ENCODE assay signal across 9 cellular contexts in the genomic region with DNA sequence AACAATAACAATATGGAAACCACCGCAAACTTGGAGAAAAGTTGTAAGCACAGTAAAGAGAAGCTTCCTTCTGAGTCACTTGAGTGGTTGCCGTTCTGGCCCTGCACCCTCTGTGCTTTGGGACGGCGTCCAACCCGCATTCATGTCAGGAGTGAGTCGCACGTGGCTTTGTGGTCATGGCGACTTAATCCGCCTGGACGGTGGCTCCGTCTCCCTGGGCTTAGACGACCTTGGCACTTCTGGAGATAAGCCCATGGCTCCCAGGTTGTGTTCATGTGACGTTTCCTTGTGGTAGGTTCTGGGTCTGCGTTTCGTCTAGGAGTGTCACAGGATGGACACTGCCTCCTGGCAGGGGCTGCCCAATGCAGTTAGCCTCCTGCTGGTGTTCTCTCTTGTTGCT. TPM values are rescaled to one million over a fixed set of nuclear protein-coding genes. Genes with fewer than 3 reads are reported as not detected.
A peak's percentile ranks its signal among the peaks of the same experiment; 100 is the strongest.
DNase-seq lines count a peak whose midpoint lies in the region; ATAC-seq and TF ChIP-seq lines count a peak whose summit lies in the region.
"Had no signal": no experiment of that assay in that cellular context is flagged by ENCODE, and none has a peak within 500 bp of the region (broad histone marks: within the 10 kb centered on the region; RNA-seq: fewer than 3 reads in every experiment).

No MANE protein-coding gene starts in this region.

- H3K9me3 ChIP-seq in mammary epithelial cell (replicated peaks; ENCODE audit: insufficient read depth, low read length), result no peaks in the 10 kb centered on the region
- no peaks in the 10 kb centered on the region for H3K9me3 ChIP-seq in naive thymus-derived CD4-positive, alpha-beta T cell (ENCODE audit: control insufficient read depth in 2 of 3, low read length in 3 of 3)
- H3K9me3 ChIP-seq in lower lobe of right lung, result no peaks in the 10 kb centered on the region

- dilution Hi-C loops in mammary epithelial cell (cut with HindIII; ENCODE audit: low sequenced_read_pairs), result no loop called here

- H3K4me3 Mint-ChIP-seq in naive thymus-derived CD4-positive, alpha-beta T cell, result no peak overlapping the region
- no peak overlapping the region for H3K4me3 Mint-ChIP-seq in activated CD8-positive, alpha-beta T cell treated with anti-CD3 and anti-CD28 coated beads for 36 hours
- H3K4me3 Mint-ChIP-seq: endodermal cell had no signal

- H3K9ac ChIP-seq in mammary epithelial cell (ENCODE audit: insufficient read depth, low read length), result no peak overlapping the region

- H3K4me1 ChIP-seq in mammary epithelial cell (ENCODE audit: insufficient read depth, low read length), result peaks cover 7% of the 10 kb centered on the region
- no peaks in the 10 kb centered on the region for H3K4me1 ChIP-seq in naive thymus-derived CD4-positive, alpha-beta T cell (ENCODE audit: control insufficient read depth in 2 of 2, insufficient read depth in 2 of 2, low read length in 2 of 2)
- no peaks in the 10 kb centered on the region for H3K4me1 ChIP-seq in lower lobe of right lung

- peak overlapping the region in 1 of 9 donors; percentile 16 for H3K27ac Mint-ChIP-seq in naive thymus-derived CD4-positive, alpha-beta T cell
- no peak overlapping the region for H3K27ac Mint-ChIP-seq in activated CD8-positive, alpha-beta T cell treated with anti-CD3 and anti-CD28 coated beads for 36 hours

- ATAC-seq in naive thymus-derived CD4-positive, alpha-beta T cell, result peak; percentile 20
- ATAC-seq in lower lobe of right lung, result no peak
- ATAC-seq in activated CD8-positive, alpha-beta T cell treated with anti-CD3 and anti-CD28 coated beads for 36 hours, result no peak

- in situ Hi-C loops in mammary epithelial cell (cut with MboI; ENCODE audit: low sequenced_read_pairs in 2 of 2), result loop anchor here in 1 of 2 donors (25.0 kb wide), 2 partner anchors 452 to 1098 kb away; no protein-coding TSS in a partner anchor

- 37% methylated on average over 11 of the region's 15 CpGs for WGBS in mammary epithelial cell (ENCODE audit: low coverage, missing lambda C conversion rate)

- H4K20me1 ChIP-seq in mammary epithelial cell (ENCODE audit: insufficient read depth, low read length), result no peaks in the 10 kb centered on the region

- peak; percentile 81 for DNase-seq in ELR (ENCODE audit: low read depth)
- peak; percentile 33 for DNase-seq in NCI-H226
- peak; percentile 56 for DNase-seq in mammary epithelial cell
- DNase-seq in naive thymus-derived CD4-positive, alpha-beta T cell, result no peak
- no peak for DNase-seq in NCI-H2227 treated with DMSO at 0.1 percent for 48 hours (lab: John Stamatoyannopoulos, UW)
- no peak for DNase-seq in lower lobe of right lung
- no peak for DNase-seq in epidermal melanocyte (ENCODE audit: insufficient read length, low spot score)
- no peak for DNase-seq in activated CD8-positive, alpha-beta T cell treated with anti-CD3 and anti-CD28 coated beads for 36 hours

- peaks cover 0 to 9% (median 0%) of the 10 kb centered on the region in 7 donors for H3K4me1 Mint-ChIP-seq in naive thymus-derived CD4-positive, alpha-beta T cell
- no peaks in the 10 kb centered on the region for H3K4me1 Mint-ChIP-seq in activated CD8-positive, alpha-beta T cell treated with anti-CD3 and anti-CD28 coated beads for 36 hours (ENCODE audit: low read depth)

- H3K36me3 Mint-ChIP-seq in naive thymus-derived CD4-positive, alpha-beta T cell, result peaks cover 0 to 33% (median 9%) of the 10 kb centered on the region in 5 donors
- H3K36me3 Mint-ChIP-seq in activated CD8-positive, alpha-beta T cell treated with anti-CD3 and anti-CD28 coated beads for 36 hours (ENCODE audit: low read depth), result peaks cover 20% of the 10 kb centered on the region

- no peak overlapping the region for H2AFZ ChIP-seq in mammary epithelial cell (ENCODE audit: low read depth, low read length)

- CTCF ChIA-PET in mammary epithelial cell (lab: Charles Lee; ENCODE audit: low non-redundant PET), result interaction anchor here (0.6 kb wide), 1 partner anchor 12 kb away, joined by 4 read pairs; no protein-coding TSS in a partner anchor
- CTCF ChIA-PET in naive thymus-derived CD4-positive, alpha-beta T cell (lab: Charles Lee), result interaction anchor here (0.6 to 1.3 kb wide), 3 partner anchors 10 to 1137 kb away, joined by 3 read pairs; no protein-coding TSS in a partner anchor
- CTCF ChIA-PET in activated CD8-positive, alpha-beta T cell treated with anti-CD3 and anti-CD28 coated beads for 36 hours (lab: Charles Lee), result interaction anchor here (0.9 to 1.6 kb wide), 6 partner anchors 9 to 281 kb away, joined by 3 to 4 read pairs (median 3); a partner anchor contains a TSS

- no peaks in the 10 kb centered on the region for H3K27me3 ChIP-seq in mammary epithelial cell (ENCODE audit: insufficient read depth, low read length)
- H3K27me3 ChIP-seq in naive thymus-derived CD4-positive, alpha-beta T cell (ENCODE audit: control insufficient read depth in 2 of 2, insufficient read depth in 2 of 2, low read length in 2 of 2), result no peaks in the 10 kb centered on the region
- H3K27me3 ChIP-seq in lower lobe of right lung (ENCODE audit: low read depth), result no peaks in the 10 kb centered on the region

- no peak overlapping the region for H3K27ac ChIP-seq in mammary epithelial cell (ENCODE audit: insufficient read depth, low read depth, low read length)
- no peak overlapping the region for H3K27ac ChIP-seq in naive thymus-derived CD4-positive, alpha-beta T cell (ENCODE audit: low read depth, low read length)
- no peak overlapping the region for H3K27ac ChIP-seq in lower lobe of right lung

- H3K79me2 ChIP-seq in mammary epithelial cell (ENCODE audit: insufficient read depth, low read length), result no peaks in the 10 kb centered on the region

- H3K36me3 ChIP-seq in mammary epithelial cell (ENCODE audit: insufficient read depth, low read length), result no peaks in the 10 kb centered on the region
- peaks cover 0 to 37% (median 6%) of the 10 kb centered on the region in 3 experiments for H3K36me3 ChIP-seq in naive thymus-derived CD4-positive, alpha-beta T cell (ENCODE audit: control insufficient read depth in 2 of 3, insufficient read depth in 3 of 3, low read length in 3 of 3)
- peaks cover 43% of the 10 kb centered on the region for H3K36me3 ChIP-seq in lower lobe of right lung

- H3K27me3 Mint-ChIP-seq in naive thymus-derived CD4-positive, alpha-beta T cell, result no peaks in the 10 kb centered on the region
- H3K27me3 Mint-ChIP-seq in activated CD8-positive, alpha-beta T cell treated with anti-CD3 and anti-CD28 coated beads for 36 hours, result no peaks in the 10 kb centered on the region

- POLR2A ChIA-PET in naive thymus-derived CD4-positive, alpha-beta T cell (lab: Charles Lee), result no interaction called here
- POLR2A ChIA-PET in activated CD8-positive, alpha-beta T cell treated with anti-CD3 and anti-CD28 coated beads for 36 hours (lab: Charles Lee), result no interaction called here

- H3K9me3 Mint-ChIP-seq in naive thymus-derived CD4-positive, alpha-beta T cell, result no peaks in the 10 kb centered on the region
- no peaks in the 10 kb centered on the region for H3K9me3 Mint-ChIP-seq in activated CD8-positive, alpha-beta T cell treated with anti-CD3 and anti-CD28 coated beads for 36 hours

- no TSS peak for BruUV-seq in mammary epithelial cell (replicated peaks; lab: Mats Ljungman, UMichigan)

- no peak overlapping the region for H3K4me3 ChIP-seq in mammary epithelial cell (replicated peaks in 1 of 3; ENCODE audit: insufficient read depth in 1 of 3, low read depth in 2 of 3, low read length in 3 of 3)
- H3K4me3 ChIP-seq in naive thymus-derived CD4-positive, alpha-beta T cell (ENCODE audit: low read length), result no peak overlapping the region
- no peak overlapping the region for H3K4me3 ChIP-seq in lower lobe of right lung

- H3K4me2 ChIP-seq in mammary epithelial cell (ENCODE audit: insufficient read depth, low read depth, low read length), result no peak overlapping the region

- TF ChIP-seq CTCF in mammary epithelial cell (conservative IDR thresholded peaks at IDR 0.05 in 1 of 2, IDR thresholded peaks at IDR 0.05 in 1 of 2; ENCODE audit: extremely low read depth in 1 of 2, insufficient read depth in 1 of 2, low read depth in 1 of 2, low read length in 2 of 2) (no peak), lower lobe of right lung (IDR thresholded peaks at IDR 0.05) (no peak)
- TF ChIP-seq CTCF in activated CD8-positive, alpha-beta T cell treated with anti-CD3 and anti-CD28 coated beads for 36 hours (IDR thresholded peaks at IDR 0.05), result no peak

- intact Hi-C loops in mammary epithelial cell (cut with micrococcal nuclease), result loop anchor here (5.0 kb wide), 1 partner anchor 247 kb away; a partner anchor contains a TSS
- intact Hi-C loops in naive thymus-derived CD4-positive, alpha-beta T cell (cut with micrococcal nuclease), result loop anchor here (2.0 to 5.0 kb wide), 4 partner anchors 40 to 247 kb away; a partner anchor contains a TSS
- intact Hi-C loops in lower lobe of right lung (cut with DNase I), result no loop called here
- intact Hi-C loops in activated CD8-positive, alpha-beta T cell treated with anti-CD3 and anti-CD28 coated beads for 36 hours (cut with micrococcal nuclease), result no loop called here

RNA-seq across cellular contexts. Expression of a gene that starts 40.5 kb away (rescaled TPM):
- total RNA-seq in mammary epithelial cell, result 10 to 100 TPM; 12.7 to 16.1 TPM
- 10.7 TPM for polyA plus RNA-seq in mammary epithelial cell
- polyA minus RNA-seq in mammary epithelial cell, result 12.0 TPM
- total RNA-seq in naive thymus-derived CD4-positive, alpha-beta T cell, result 10 to 100 TPM; 11.9 to 29.4 (median 21.3) TPM
- polyA plus RNA-seq in naive thymus-derived CD4-positive, alpha-beta T cell, result 1 to 10 TPM; 3.3 to 5.4 TPM
- 18.2 TPM for total RNA-seq in lower lobe of right lung
- total RNA-seq in activated CD8-positive, alpha-beta T cell treated with anti-CD3 and anti-CD28 coated beads for 36 hours, result 10 to 100 TPM; 16.0 to 17.0 TPM

Comparison
In these comparisons a context has a peak if more than half of its experiments do, and no peak if none do; other contexts are left out.
1. DNase-seq: peak in ELR (single experiment), NCI-H226 (single experiment) and mammary epithelial cell (single experiment); none in naive thymus-derived CD4-positive, alpha-beta T cell (0 of 9), NCI-H2227 treated with DMSO at 0.1 percent for 48 hours (single experiment), lower lobe of right lung (single experiment), epidermal melanocyte (single experiment) and activated CD8-positive, alpha-beta T cell treated with anti-CD3 and anti-CD28 coated beads for 36 hours (single experiment).
2. intact Hi-C loops: an anchor here in mammary epithelial cell (5.0 kb wide) and naive thymus-derived CD4-positive, alpha-beta T cell (2.0 to 5.0 kb wide); none called in lower lobe of right lung and activated CD8-positive, alpha-beta T cell treated with anti-CD3 and anti-CD28 coated beads for 36 hours.